Comparison of ENCODE assay signal across 1 cellular context in genomic region chr7:135434047-135434446, GRCh38.
TF ChIP-seq lines count a peak whose summit lies in the region.

No MANE protein-coding gene starts in this region.

TF ChIP-seq in K562, 482 proteins besides CTCF, POLR2A, EP300 and RAD21 (continued from another document):
- TF ChIP-seq MGA (IDR thresholded peaks at IDR 0.05): no peak
- TF ChIP-seq DDX20 (tag; IDR thresholded peaks at IDR 0.05; ENCODE audit: low read depth): no peak
- TF ChIP-seq ZFP91 (CRISPR knock-in tag; IDR thresholded peaks at IDR 0.05): no peak
- no peak for TF ChIP-seq COPS2 (conservative IDR thresholded peaks at IDR 0.05)
- TF ChIP-seq RBM14 (IDR thresholded peaks at IDR 0.05; ENCODE audit: borderline replicate concordance, insufficient read depth, low read depth, low read length): no peak
- no peak for TF ChIP-seq FOXP1 (CRISPR knock-in tag; IDR thresholded peaks at IDR 0.05)
- TF ChIP-seq, protein P1, sequence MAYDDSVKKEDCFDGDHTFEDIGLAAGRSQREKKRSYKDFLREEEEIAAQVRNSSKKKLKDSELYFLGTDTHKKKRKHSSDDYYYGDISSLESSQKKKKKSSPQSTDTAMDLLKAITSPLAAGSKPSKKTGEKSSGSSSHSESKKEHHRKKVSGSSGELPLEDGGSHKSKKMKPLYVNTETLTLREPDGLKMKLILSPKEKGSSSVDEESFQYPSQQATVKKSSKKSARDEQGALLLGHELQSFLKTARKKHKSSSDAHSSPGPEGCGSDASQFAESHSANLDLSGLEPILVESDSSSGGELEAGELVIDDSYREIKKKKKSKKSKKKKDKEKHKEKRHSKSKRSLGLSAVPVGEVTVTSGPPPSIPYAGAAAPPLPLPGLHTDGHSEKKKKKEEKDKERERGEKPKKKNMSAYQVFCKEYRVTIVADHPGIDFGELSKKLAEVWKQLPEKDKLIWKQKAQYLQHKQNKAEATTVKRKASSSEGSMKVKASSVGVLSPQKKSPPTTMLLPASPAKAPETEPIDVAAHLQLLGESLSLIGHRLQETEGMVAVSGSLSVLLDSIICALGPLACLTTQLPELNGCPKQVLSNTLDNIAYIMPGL (CRISPR knock-in tag; IDR thresholded peaks at IDR 0.05): no peak
- no peak for TF ChIP-seq FUS (optimal IDR thresholded peaks at IDR 0.05; ENCODE audit: low read depth, low read length)
- no peak for TF ChIP-seq ZKSCAN8 (CRISPR knock-in tag; IDR thresholded peaks at IDR 0.05)
- no peak for TF ChIP-seq NBN (IDR thresholded peaks at IDR 0.05; ENCODE audit: low read depth)
- no peak for TF ChIP-seq SAFB (IDR thresholded peaks at IDR 0.05; ENCODE audit: borderline replicate concordance, low read depth, low read length)
- no peak for TF ChIP-seq ZNF699 (CRISPR knock-in tag; IDR thresholded peaks at IDR 0.05; ENCODE audit: insufficient replicate concordance)
- TF ChIP-seq ZNF395 (CRISPR knock-in tag; IDR thresholded peaks at IDR 0.05): no peak
- no peak for TF ChIP-seq GABPB1 (CRISPR knock-in tag; IDR thresholded peaks at IDR 0.05)
- no peak for TF ChIP-seq PRPF4 (IDR thresholded peaks at IDR 0.05; ENCODE audit: insufficient read depth, low read depth, low read length, poor library complexity, severe bottlenecking)
- TF ChIP-seq, protein P2, sequence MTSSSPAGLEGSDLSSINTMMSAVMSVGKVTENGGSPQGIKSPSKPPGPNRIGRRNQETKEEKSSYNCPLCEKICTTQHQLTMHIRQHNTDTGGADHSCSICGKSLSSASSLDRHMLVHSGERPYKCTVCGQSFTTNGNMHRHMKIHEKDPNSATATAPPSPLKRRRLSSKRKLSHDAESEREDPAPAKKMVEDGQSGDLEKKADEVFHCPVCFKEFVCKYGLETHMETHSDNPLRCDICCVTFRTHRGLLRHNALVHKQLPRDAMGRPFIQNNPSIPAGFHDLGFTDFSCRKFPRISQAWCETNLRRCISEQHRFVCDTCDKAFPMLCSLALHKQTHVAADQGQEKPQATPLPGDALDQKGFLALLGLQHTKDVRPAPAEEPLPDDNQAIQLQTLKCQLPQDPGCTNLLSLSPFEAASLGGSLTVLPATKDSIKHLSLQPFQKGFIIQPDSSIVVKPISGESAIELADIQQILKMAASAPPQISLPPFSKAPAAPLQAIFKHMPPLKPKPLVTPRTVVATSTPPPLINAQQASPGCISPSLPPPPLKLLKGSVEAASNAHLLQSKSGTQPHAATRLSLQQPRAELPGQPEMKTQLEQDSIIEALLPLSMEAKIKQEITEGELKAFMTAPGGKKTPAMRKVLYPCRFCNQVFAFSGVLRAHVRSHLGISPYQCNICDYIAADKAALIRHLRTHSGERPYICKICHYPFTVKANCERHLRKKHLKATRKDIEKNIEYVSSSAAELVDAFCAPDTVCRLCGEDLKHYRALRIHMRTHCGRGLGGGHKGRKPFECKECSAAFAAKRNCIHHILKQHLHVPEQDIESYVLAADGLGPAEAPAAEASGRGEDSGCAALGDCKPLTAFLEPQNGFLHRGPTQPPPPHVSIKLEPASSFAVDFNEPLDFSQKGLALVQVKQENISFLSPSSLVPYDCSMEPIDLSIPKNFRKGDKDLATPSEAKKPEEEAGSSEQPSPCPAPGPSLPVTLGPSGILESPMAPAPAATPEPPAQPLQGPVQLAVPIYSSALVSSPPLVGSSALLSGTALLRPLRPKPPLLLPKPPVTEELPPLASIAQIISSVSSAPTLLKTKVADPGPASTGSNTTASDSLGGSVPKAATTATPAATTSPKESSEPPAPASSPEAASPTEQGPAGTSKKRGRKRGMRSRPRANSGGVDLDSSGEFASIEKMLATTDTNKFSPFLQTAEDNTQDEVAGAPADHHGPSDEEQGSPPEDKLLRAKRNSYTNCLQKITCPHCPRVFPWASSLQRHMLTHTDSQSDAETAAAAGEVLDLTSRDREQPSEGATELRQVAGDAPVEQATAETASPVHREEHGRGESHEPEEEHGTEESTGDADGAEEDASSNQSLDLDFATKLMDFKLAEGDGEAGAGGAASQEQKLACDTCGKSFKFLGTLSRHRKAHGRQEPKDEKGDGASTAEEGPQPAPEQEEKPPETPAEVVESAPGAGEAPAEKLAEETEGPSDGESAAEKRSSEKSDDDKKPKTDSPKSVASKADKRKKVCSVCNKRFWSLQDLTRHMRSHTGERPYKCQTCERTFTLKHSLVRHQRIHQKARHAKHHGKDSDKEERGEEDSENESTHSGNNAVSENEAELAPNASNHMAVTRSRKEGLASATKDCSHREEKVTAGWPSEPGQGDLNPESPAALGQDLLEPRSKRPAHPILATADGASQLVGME (CRISPR knock-in tag; IDR thresholded peaks at IDR 0.05): no peak
